29 cellular contexts compared by ENCODE assay signal in the genomic region with DNA sequence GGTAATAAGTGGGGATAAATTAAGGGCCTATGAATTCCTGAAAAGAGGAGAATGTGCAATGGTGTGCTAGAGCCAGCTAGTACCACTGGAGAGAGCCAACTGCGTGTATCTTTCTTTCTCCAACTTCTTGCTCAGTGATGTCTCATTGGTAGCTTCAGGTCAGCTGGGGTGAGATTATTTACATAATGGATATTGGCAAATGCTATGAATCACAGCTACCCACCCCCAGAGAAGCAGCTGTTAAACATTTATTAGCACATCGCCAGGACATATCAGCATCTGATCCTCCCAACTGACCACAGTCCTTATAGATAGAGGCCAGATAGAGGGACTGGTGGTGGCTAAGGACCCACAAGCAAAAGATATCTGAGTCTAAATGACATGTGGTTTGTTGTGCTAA.
A peak's percentile ranks its signal among the peaks of the same experiment; 100 is the strongest.
DNase-seq lines count a peak whose midpoint lies in the region; ATAC-seq and TF ChIP-seq lines count a peak whose summit lies in the region.
"Had no signal": no experiment of that assay in that cellular context is flagged by ENCODE, and none has a peak within 500 bp of the region (broad histone marks: within the 10 kb centered on the region; RNA-seq: fewer than 3 reads in every experiment).

No MANE protein-coding gene starts in this region.

- no peak overlapping the region for H2BK5ac ChIP-seq in IMR-90 (ENCODE audit: low read depth, low read length, poor library complexity, severe bottlenecking)

- H4K8ac ChIP-seq in IMR-90 (ENCODE audit: low read depth in 2 of 2, low read length in 2 of 2): no peak overlapping the region

- H3K4me3 Mint-ChIP-seq in type B pancreatic cell: no peak overlapping the region
- H3K4me3 Mint-ChIP-seq: activated naive CD8-positive, alpha-beta T cell; dendritic cell treated with granulocyte-macrophage colony-stimulating factor and Interleukin-4, amounts not matched to agents 40 ng/mL and 50 ng/mL, for 4 days had no signal

- no peak overlapping the region for H3K18ac ChIP-seq in IMR-90 (ENCODE audit: low read depth, low read length)

- no peak overlapping the region for H3K9ac ChIP-seq in IMR-90 (ENCODE audit: low read depth, low read length)

- no peak overlapping the region for H3K27ac Mint-ChIP-seq in type B pancreatic cell
- H3K27ac Mint-ChIP-seq: activated naive CD8-positive, alpha-beta T cell; dendritic cell treated with granulocyte-macrophage colony-stimulating factor and Interleukin-4, amounts not matched to agents 40 ng/mL and 50 ng/mL, for 4 days had no signal

- H3K4me1 ChIP-seq in IMR-90 (ENCODE audit: control insufficient read depth, insufficient read depth, low read length): peaks cover 3% of the 10 kb centered on the region
- no peaks in the 10 kb centered on the region for H3K4me1 ChIP-seq in lung (ENCODE audit: control insufficient read depth in 2 of 2, insufficient read depth in 2 of 2, low read length in 2 of 2)
- H3K4me1 ChIP-seq: gastroesophageal sphincter, Peyer's patch, thyroid gland had no signal

- no peaks in the 10 kb centered on the region for H3K36me3 Mint-ChIP-seq in type B pancreatic cell
- H3K36me3 Mint-ChIP-seq: activated naive CD8-positive, alpha-beta T cell had no signal

- H4K20me1 ChIP-seq in IMR-90 (ENCODE audit: insufficient read depth, low read length): no peaks in the 10 kb centered on the region

- TF ChIP-seq POLR2A in IMR-90 (IDR thresholded peaks at IDR 0.05; ENCODE audit: low read depth, low read length): no peak

- POLR2A ChIA-PET in IMR-90 (lab: Charles Lee; ENCODE audit: unreplicated experiment): no interaction called here

- no peak overlapping the region for H2BK15ac ChIP-seq in IMR-90 (ENCODE audit: low read depth, low read length)

- peak; percentile 13 for DNase-seq in AG20443 (ENCODE audit: low spot score)
- peak; percentile 49 for DNase-seq in IMR-90
- peak; percentile 35 for DNase-seq in choroid plexus epithelial cell (ENCODE audit: low read depth)
- no peak for DNase-seq in lung (ENCODE audit: low spot score)
- no peak for DNase-seq in NK-92 (lab: John Stamatoyannopoulos, UW; ENCODE audit: unreplicated experiment)
- no peak for DNase-seq in type B pancreatic cell (ENCODE audit: extremely low spot score, unreplicated experiment)
- no peak for DNase-seq in cerebellar cortex (ENCODE audit: low spot score)
- DNase-seq: activated CD4-positive, alpha-beta T cell treated with anti-CD3 and anti-CD28 coated beads for 4 hours; activated T-cell treated with anti-CD3 and anti-CD28 coated beads for 4 hours; aorta; caudate nucleus; DMS 273 treated with DMSO at 0.1 percent for 48 hours; erythroblast; KG1; MM.1S; NCI-H2081 treated with DMSO at 0.1 percent for 48 hours; NCI-H226; NCI-H748 treated with DMSO at 0.1 percent for 48 hours; Peyer's patch; right cardiac atrium; stimulated activated CD4-positive, alpha-beta T cell treated with anti-CD3 and anti-CD28 coated beads, Interleukin-4, amount 100 ng/mL, for 24 hours; T1000; thyroid gland; WERI-Rb-1 had no signal

- CTCF ChIA-PET in IMR-90 (lab: Yijun Ruan, JAX): no interaction called here

- H3K4me2 ChIP-seq in IMR-90 (ENCODE audit: low read depth, low read length): no peak overlapping the region

- H3K36me3 ChIP-seq in IMR-90 (ENCODE audit: control insufficient read depth, insufficient read depth, low read length) (no peaks in the 10 kb centered on the region), lung (ENCODE audit: control insufficient read depth in 2 of 2, insufficient read depth in 2 of 2, low read length in 2 of 2) (no peaks in the 10 kb centered on the region)
- H3K36me3 ChIP-seq: gastroesophageal sphincter, neutrophil, Peyer's patch, thyroid gland, WERI-Rb-1 had no signal

- H3K27ac ChIP-seq in IMR-90 (ENCODE audit: insufficient read depth, low read length) (no peak overlapping the region), lung (ENCODE audit: low read depth in 1 of 2, low read length in 1 of 2) (no peak overlapping the region)
- H3K27ac ChIP-seq: gastroesophageal sphincter, neutrophil, Peyer's patch, thyroid gland, WERI-Rb-1 had no signal

- no peaks in the 10 kb centered on the region for H3K79me1 ChIP-seq in IMR-90 (ENCODE audit: low read depth in 1 of 2, low read length in 2 of 2)

- no peaks in the 10 kb centered on the region for H3K27me3 Mint-ChIP-seq in type B pancreatic cell
- H3K27me3 Mint-ChIP-seq: activated naive CD8-positive, alpha-beta T cell had no signal

- H3K27me3 ChIP-seq in IMR-90 (ENCODE audit: control insufficient read depth, insufficient read depth, low read length) (no peaks in the 10 kb centered on the region), lung (ENCODE audit: control insufficient read depth, insufficient read depth) (no peaks in the 10 kb centered on the region)
- H3K27me3 ChIP-seq: gastroesophageal sphincter, neutrophil, Peyer's patch, thyroid gland had no signal

- no peak for TF ChIP-seq RAD21 in IMR-90 (IDR thresholded peaks at IDR 0.05; ENCODE audit: low read length)

- H2BK120ac ChIP-seq in IMR-90 (ENCODE audit: low read depth, low read length): no peak overlapping the region

- H3K9me3 ChIP-seq in IMR-90 (ENCODE audit: control insufficient read depth, insufficient read depth, low read length): peaks cover 3% of the 10 kb centered on the region; the same call in 1 of the 2 replicates
- peaks cover 3 to 6% of the 10 kb centered on the region in 2 donors for H3K9me3 ChIP-seq in lung (ENCODE audit: control insufficient read depth in 2 of 2, insufficient read depth in 1 of 2, low read length in 1 of 2)
- H3K9me3 ChIP-seq: neutrophil, thyroid gland had no signal

- no peak overlapping the region for H4K5ac ChIP-seq in IMR-90 (ENCODE audit: low read depth, low read length)

- H2BK20ac ChIP-seq in IMR-90 (ENCODE audit: low read depth, low read length): no peak overlapping the region

- H2AK9ac ChIP-seq in IMR-90 (replicated peaks; ENCODE audit: low read depth, low read length, poor library complexity): no peak overlapping the region

- dilution Hi-C loops in IMR-90 (cut with HindIII; ENCODE audit: low sequenced_read_pairs, unreplicated experiment): no loop called here

- no peak overlapping the region for H3K56ac ChIP-seq in IMR-90 (ENCODE audit: extremely low read depth, insufficient read depth, low read length)

- no peak overlapping the region for H3K14ac ChIP-seq in IMR-90 (replicated peaks; ENCODE audit: low read depth, low read length)

- WGBS in IMR-90 (ENCODE audit: extremely low coverage in 2 of 2, insufficient read length in 1 of 2), 2 experiments: no CpG with 5 or more reads among the region's 2 CpGs
- WGBS in lung, 2 donors: 85 to 94% methylated on average over 2 of the region's 2 CpGs

- H3K9me3 Mint-ChIP-seq in type B pancreatic cell: peaks cover 9% of the 10 kb centered on the region

- H2AFZ ChIP-seq in IMR-90 (replicated peaks; ENCODE audit: low read length, poor library complexity): no peak overlapping the region

- in situ Hi-C loops in IMR-90 (cut with MboI; ENCODE audit: low sequenced_read_pairs): no loop called here

- no peak overlapping the region for H3K4me3 ChIP-seq in IMR-90 (ENCODE audit: insufficient read depth, low read depth, low read length)
- no peak overlapping the region for H3K4me3 ChIP-seq in choroid plexus epithelial cell (ENCODE audit: low read depth, low read length)
- H3K4me3 ChIP-seq in lung: no peak overlapping the region
- H3K4me3 ChIP-seq: gastroesophageal sphincter, Peyer's patch, thyroid gland had no signal

- H2AK5ac ChIP-seq in IMR-90 (ENCODE audit: low read depth, low read length): no peak overlapping the region

- ATAC-seq in IMR-90 (ENCODE audit: low read depth): peak; percentile 64
- ATAC-seq in lung (ENCODE audit: insufficient read depth, low FRiP score): peak; percentile 41
- no peak for ATAC-seq in HG03469 (IDR thresholded peaks at IDR 0.05; ENCODE audit: unreplicated experiment)
- ATAC-seq: gastroesophageal sphincter, right cardiac atrium had no signal

- H3K4me1 Mint-ChIP-seq in type B pancreatic cell (ENCODE audit: unreplicated experiment): no peaks in the 10 kb centered on the region

- no TSS peak for BruUV-seq in IMR-90 (replicated peaks; lab: Mats Ljungman, UMichigan)

- TF ChIP-seq CTCF in IMR-90 (conservative IDR thresholded peaks at IDR 0.05; ENCODE audit: low read depth, low read length) (no peak), choroid plexus epithelial cell (conservative IDR thresholded peaks at IDR 0.05; ENCODE audit: low read depth, low read length) (no peak), lung (IDR thresholded peaks at IDR 0.05; ENCODE audit: control extremely low read depth, extremely low read depth) (no peak), type B pancreatic cell (conservative IDR thresholded peaks at IDR 0.05) (no peak)

- H3K23ac ChIP-seq in IMR-90 (ENCODE audit: low read depth, low read length): no peak overlapping the region

- H3K9me1 ChIP-seq in IMR-90 (ENCODE audit: insufficient read depth, low read length): no peaks in the 10 kb centered on the region

- intact Hi-C loops in IMR-90 (cut with micrococcal nuclease): no loop called here

- no peak overlapping the region for H3K4ac ChIP-seq in IMR-90 (ENCODE audit: low read depth, low read length)

- H4K91ac ChIP-seq in IMR-90 (ENCODE audit: insufficient read depth, low read depth, low read length): no peak overlapping the region

TF ChIP-seq in IMR-90, 13 proteins besides CTCF, POLR2A, EP300 and RAD21:
- no peak for TF ChIP-seq MAZ (IDR thresholded peaks at IDR 0.05; ENCODE audit: borderline replicate concordance, low read depth, low read length)
- no peak for TF ChIP-seq RCOR1 (IDR thresholded peaks at IDR 0.05; ENCODE audit: insufficient replicate concordance, low read length)
- TF ChIP-seq NFE2L2 (IDR thresholded peaks at IDR 0.05; ENCODE audit: low read depth, low read length): no peak
- TF ChIP-seq MXI1 (IDR thresholded peaks at IDR 0.05; ENCODE audit: borderline replicate concordance, low read depth, low read length): no peak
- TF ChIP-seq RFX5 (IDR thresholded peaks at IDR 0.05; ENCODE audit: low read depth, low read length): no peak
- 0 out of 2 replicates have a peak, but pooled peaks have one; percentile 2 for TF ChIP-seq CEBPB (IDR thresholded peaks at IDR 0.05; ENCODE audit: low read depth, low read length)
- TF ChIP-seq, protein P1, sequence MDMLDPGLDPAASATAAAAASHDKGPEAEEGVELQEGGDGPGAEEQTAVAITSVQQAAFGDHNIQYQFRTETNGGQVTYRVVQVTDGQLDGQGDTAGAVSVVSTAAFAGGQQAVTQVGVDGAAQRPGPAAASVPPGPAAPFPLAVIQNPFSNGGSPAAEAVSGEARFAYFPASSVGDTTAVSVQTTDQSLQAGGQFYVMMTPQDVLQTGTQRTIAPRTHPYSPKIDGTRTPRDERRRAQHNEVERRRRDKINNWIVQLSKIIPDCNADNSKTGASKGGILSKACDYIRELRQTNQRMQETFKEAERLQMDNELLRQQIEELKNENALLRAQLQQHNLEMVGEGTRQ (IDR thresholded peaks at IDR 0.05; ENCODE audit: low read depth, low read length): peak; percentile 79
- no peak for TF ChIP-seq MAFK (IDR thresholded peaks at IDR 0.05; ENCODE audit: low read depth, low read length)
- TF ChIP-seq FOS (IDR thresholded peaks at IDR 0.05; ENCODE audit: low read depth, low read length): no peak
- TF ChIP-seq BHLHE40 (IDR thresholded peaks at IDR 0.05; ENCODE audit: low read depth, low read length): no peak

Comparison
In these comparisons a context has a peak if more than half of its experiments do, and no peak if none do; other contexts are left out.
1. DNase-seq: peak in AG20443 (single experiment), IMR-90 (single experiment) and choroid plexus epithelial cell (single experiment); none in lung (single experiment), NK-92 (single experiment), type B pancreatic cell (single experiment) and cerebellar cortex (single experiment).